ENCODE assay signal across 21 cellular contexts in the genomic region with DNA sequence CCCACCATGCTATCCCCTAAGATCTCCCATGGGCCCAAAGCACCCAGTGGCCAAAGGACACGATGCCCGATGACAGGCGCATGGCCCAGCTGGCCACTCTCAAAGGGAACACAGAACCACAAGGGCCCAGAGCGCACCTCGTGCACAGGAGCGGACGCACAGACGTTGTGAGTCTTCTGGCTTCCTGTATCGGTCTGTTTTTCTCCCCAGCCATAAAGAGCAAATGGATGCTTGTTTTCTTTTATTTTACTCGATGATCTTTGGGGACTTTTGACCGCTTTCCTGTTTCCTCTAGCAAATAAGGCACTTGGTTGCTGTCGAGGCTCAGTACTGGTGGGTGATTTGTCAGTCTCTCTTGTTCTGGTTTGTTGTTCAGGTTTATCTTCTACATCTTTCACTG. TPM values are rescaled to one million over a fixed set of nuclear protein-coding genes. Genes with fewer than 3 reads are reported as not detected.
DNase-seq lines count a peak whose midpoint lies in the region; ATAC-seq and TF ChIP-seq lines count a peak whose summit lies in the region.
"Had no signal": no experiment of that assay in that cellular context is flagged by ENCODE, and none has a peak within 500 bp of the region (broad histone marks: within the 10 kb centered on the region; RNA-seq: fewer than 3 reads in every experiment).

No MANE protein-coding gene starts in this region.

- peak overlapping the region; percentile 91 for H3K27ac Mint-ChIP-seq in activated naive CD4-positive, alpha-beta T cell treated with anti-CD3 and anti-CD28 coated beads, Interleukin-2, amount 10 ng/mL, durations not matched to agents 7 days and 5 days
- peak overlapping the region; percentile 46 for H3K27ac Mint-ChIP-seq in glutamatergic neuron (ENCODE audit: unreplicated experiment)
- H3K27ac Mint-ChIP-seq in stimulated activated naive CD8-positive, alpha-beta T cell treated with anti-CD3 and anti-CD28 coated beads, Interleukin-15, amount 100 ng/mL, for 72 hours, result no peak overlapping the region
- H3K27ac Mint-ChIP-seq: activated naive CD8-positive, alpha-beta T cell treated with anti-CD3 and anti-CD28 coated beads, Interleukin-2, amount 10 ng/mL, durations not matched to agents 7 days and 5 days had no signal

- no peak for TF ChIP-seq CTCF in glutamatergic neuron (IDR thresholded peaks at IDR 0.05; ENCODE audit: partially characterized antibody, unreplicated experiment)

- no peak for ATAC-seq in stimulated activated naive CD8-positive, alpha-beta T cell treated with anti-CD3 and anti-CD28 coated beads, Interleukin-15, amount 100 ng/mL, for 72 hours
- ATAC-seq: body of pancreas had no signal

- no peak for DNase-seq in activated naive CD4-positive, alpha-beta T cell treated with anti-CD3 and anti-CD28 coated beads, Interleukin-2, amount 10 ng/mL, durations not matched to agents 7 days and 5 days
- DNase-seq in activated naive CD4-positive, alpha-beta T cell treated with anti-CD3 and anti-CD28 coated beads, Interleukin-2, amount 50 U/mL, for 16 hours, result no peak
- DNase-seq in glutamatergic neuron, result no peak
- DNase-seq in stimulated activated naive CD8-positive, alpha-beta T cell treated with anti-CD3 and anti-CD28 coated beads, Interleukin-15, amount 100 ng/mL, for 72 hours, result no peak
- no peak for DNase-seq in NCI-H2029 treated with DMSO at 0.1 percent for 48 hours (lab: John Stamatoyannopoulos, UW)
- DNase-seq in RKO (ENCODE audit: low spot score), result no peak
- no peak for DNase-seq in NCI-H446 treated with DMSO at 0.1 percent for 48 hours (lab: John Stamatoyannopoulos, UW)
- DNase-seq: activated CD8-positive, alpha-beta memory T cell treated with anti-CD3 and anti-CD28 coated beads, Interleukin-2, amount 50 U/mL, for 4 hours; activated naive CD8-positive, alpha-beta T cell treated with anti-CD3 and anti-CD28 coated beads, Interleukin-2, amount 10 ng/mL, durations not matched to agents 7 days and 5 days; body of pancreas; colonic mucosa; hypothalamus; mammary epithelial cell; MG63; NCI-H146; PC-9; T1000; uterus had no signal

- no peaks in the 10 kb centered on the region for H3K9me3 Mint-ChIP-seq in activated naive CD4-positive, alpha-beta T cell treated with anti-CD3 and anti-CD28 coated beads, Interleukin-2, amount 10 ng/mL, durations not matched to agents 7 days and 5 days
- H3K9me3 Mint-ChIP-seq in glutamatergic neuron (ENCODE audit: unreplicated experiment), result peaks cover 2% of the 10 kb centered on the region
- no peaks in the 10 kb centered on the region for H3K9me3 Mint-ChIP-seq in stimulated activated naive CD8-positive, alpha-beta T cell treated with anti-CD3 and anti-CD28 coated beads, Interleukin-15, amount 100 ng/mL, for 72 hours
- H3K9me3 Mint-ChIP-seq: activated naive CD8-positive, alpha-beta T cell treated with anti-CD3 and anti-CD28 coated beads, Interleukin-2, amount 10 ng/mL, durations not matched to agents 7 days and 5 days had no signal

- H3K4me3 Mint-ChIP-seq in activated naive CD4-positive, alpha-beta T cell treated with anti-CD3 and anti-CD28 coated beads, Interleukin-2, amount 10 ng/mL, durations not matched to agents 7 days and 5 days, result peak overlapping the region; percentile 13
- H3K4me3 Mint-ChIP-seq in glutamatergic neuron (ENCODE audit: unreplicated experiment), result no peak overlapping the region
- peak overlapping the region; percentile 40 to 58 for H3K4me3 Mint-ChIP-seq in stimulated activated naive CD8-positive, alpha-beta T cell treated with anti-CD3 and anti-CD28 coated beads, Interleukin-15, amount 100 ng/mL, for 72 hours
- H3K4me3 Mint-ChIP-seq: activated naive CD8-positive, alpha-beta T cell treated with anti-CD3 and anti-CD28 coated beads, Interleukin-2, amount 10 ng/mL, durations not matched to agents 7 days and 5 days had no signal

- peaks cover 85% of the 10 kb centered on the region for H3K36me3 ChIP-seq in KOPT-K1 (ENCODE audit: insufficient read depth, low read length)
- H3K36me3 ChIP-seq: colonic mucosa, uterus had no signal

- H3K27ac ChIP-seq in KOPT-K1 (ENCODE audit: low read depth, low read length, poor library complexity, severe bottlenecking), result peak overlapping the region; percentile 69
- H3K27ac ChIP-seq: body of pancreas, colonic mucosa, PC-9, SJSA1 had no signal

- no peaks in the 10 kb centered on the region for H3K27me3 Mint-ChIP-seq in activated naive CD4-positive, alpha-beta T cell treated with anti-CD3 and anti-CD28 coated beads, Interleukin-2, amount 10 ng/mL, durations not matched to agents 7 days and 5 days
- H3K27me3 Mint-ChIP-seq in glutamatergic neuron (ENCODE audit: unreplicated experiment), result peaks cover 5% of the 10 kb centered on the region
- H3K27me3 Mint-ChIP-seq in stimulated activated naive CD8-positive, alpha-beta T cell treated with anti-CD3 and anti-CD28 coated beads, Interleukin-15, amount 100 ng/mL, for 72 hours, result no peaks in the 10 kb centered on the region
- H3K27me3 Mint-ChIP-seq: activated naive CD8-positive, alpha-beta T cell treated with anti-CD3 and anti-CD28 coated beads, Interleukin-2, amount 10 ng/mL, durations not matched to agents 7 days and 5 days had no signal

- H3K4me1 Mint-ChIP-seq in activated naive CD4-positive, alpha-beta T cell treated with anti-CD3 and anti-CD28 coated beads, Interleukin-2, amount 10 ng/mL, durations not matched to agents 7 days and 5 days, result peaks cover 29% of the 10 kb centered on the region
- peaks cover 7% of the 10 kb centered on the region for H3K4me1 Mint-ChIP-seq in glutamatergic neuron (ENCODE audit: low read depth, unreplicated experiment)
- peaks cover 39% of the 10 kb centered on the region for H3K4me1 Mint-ChIP-seq in stimulated activated naive CD8-positive, alpha-beta T cell treated with anti-CD3 and anti-CD28 coated beads, Interleukin-15, amount 100 ng/mL, for 72 hours

- CTCF ChIA-PET in activated naive CD4-positive, alpha-beta T cell treated with anti-CD3 and anti-CD28 coated beads, Interleukin-2, amount 10 ng/mL, durations not matched to agents 7 days and 5 days (lab: Charles Lee), result no interaction called here

- no peaks in the 10 kb centered on the region for H3K9me3 ChIP-seq in KOPT-K1 (ENCODE audit: insufficient read depth, low read length, poor library complexity, severe bottlenecking)
- H3K9me3 ChIP-seq: body of pancreas, colonic mucosa, MG63, prostate gland, SJSA1, uterus had no signal

- H3K36me3 Mint-ChIP-seq in activated naive CD4-positive, alpha-beta T cell treated with anti-CD3 and anti-CD28 coated beads, Interleukin-2, amount 10 ng/mL, durations not matched to agents 7 days and 5 days, result peaks cover 53% of the 10 kb centered on the region
- H3K36me3 Mint-ChIP-seq in glutamatergic neuron (ENCODE audit: unreplicated experiment), result no peaks in the 10 kb centered on the region

RNA-seq across cellular contexts. Expression of a gene that starts 16.2 kb away (rescaled TPM):
- 18.5 TPM for total RNA-seq in glutamatergic neuron (ENCODE audit: unreplicated experiment)

RNA-seq across cellular contexts. Expression of a gene that starts 55.7 kb away (rescaled TPM):
- total RNA-seq in glutamatergic neuron (ENCODE audit: unreplicated experiment), result 63.0 TPM

Comparison
In these comparisons a context has a peak if more than half of its experiments do, and no peak if none do; other contexts are left out.
1. H3K27ac Mint-ChIP-seq: peak in activated naive CD4-positive, alpha-beta T cell treated with anti-CD3 and anti-CD28 coated beads, Interleukin-2, amount 10 ng/mL, durations not matched to agents 7 days and 5 days (single experiment) and glutamatergic neuron (single experiment); none in stimulated activated naive CD8-positive, alpha-beta T cell treated with anti-CD3 and anti-CD28 coated beads, Interleukin-15, amount 100 ng/mL, for 72 hours (0 of 2).